8 cellular contexts compared by ENCODE assay signal in genomic region chr5:1801061-1801953, GRCh38. TPM values are rescaled to one million over a fixed set of nuclear protein-coding genes. Genes with fewer than 3 reads are reported as not detected.
A peak's percentile ranks its signal among the peaks of the same experiment; 100 is the strongest.
DNase-seq lines count a peak whose midpoint lies in the region; ATAC-seq and TF ChIP-seq lines count a peak whose summit lies in the region.

Gene NDUFS6, plus strand, starts transcription at chr5:1801407. Its CDS starts 11 bp downstream, at chr5:1801418.

- H3K36me3 Mint-ChIP-seq in WTC11, result peaks cover 55% of the 10 kb centered on the region

- CTCF ChIA-PET in WTC11 (lab: Charles Lee), result interaction anchor here (0.7 to 2.0 kb wide), 6 partner anchors 8 to 156 kb away, joined by 3 to 15 read pairs (median 3); no protein-coding TSS in a partner anchor

- H3K4me1 Mint-ChIP-seq in WTC11, result peaks cover 18% of the 10 kb centered on the region

- TF ChIP-seq CTCF in 22Rv1 (IDR thresholded peaks at IDR 0.05) (peak; percentile 29), WTC11 (IDR thresholded peaks at IDR 0.05) (no peak)

- peak; percentile 68 for DNase-seq in NCI-H2171 (lab: John Stamatoyannopoulos, UW)
- DNase-seq in WTC11 (ENCODE audit: low spot score), result peak; percentile 80
- peak in 59 of 61 donors; percentile 16 to 88 (median 70) for DNase-seq in caudate nucleus (lab: John Stamatoyannopoulos, UW)
- peak; percentile 56 for DNase-seq in iris pigment epithelial cell (ENCODE audit: low read depth)
- DNase-seq in stimulated activated CD4-positive, alpha-beta T cell treated with anti-CD3 and anti-CD28 coated beads, Interleukin-12 subunit alpha, Interleukin-12 subunit beta, amount 100 ng/mL, for 24 hours (ENCODE audit: low read depth in 2 of 2), result peak; percentile 60 to 69

- ATAC-seq in GM18519 (IDR thresholded peaks at IDR 0.05; ENCODE audit: low FRiP score, unreplicated experiment) (peak; percentile 37), HG03045 (IDR thresholded peaks at IDR 0.05; ENCODE audit: unreplicated experiment) (peak; percentile 54), WTC11 (peak; percentile 60)

- no peaks in the 10 kb centered on the region for H3K9me3 Mint-ChIP-seq in WTC11

- H3K27ac ChIP-seq in 22Rv1, result peak within 1 kb of the TSS; percentile 84
- peak within 1 kb of the TSS; percentile 91 for H3K27ac ChIP-seq in caudate nucleus (ENCODE audit: low read depth, low read length)

- H3K27me3 Mint-ChIP-seq in WTC11 (ENCODE audit: low read depth), result no peaks in the 10 kb centered on the region

- H3K4me3 Mint-ChIP-seq in WTC11, result peak within 1 kb of the TSS; percentile 99

- peak within 1 kb of the TSS; percentile 100 for H3K27ac Mint-ChIP-seq in WTC11

- POLR2A ChIA-PET in WTC11 (lab: Charles Lee), result interaction anchor here (0.6 to 1.2 kb wide), 3 partner anchors 26 to 86 kb away, joined by 3 to 4 read pairs (median 3); no protein-coding TSS in a partner anchor

TF ChIP-seq in WTC11, 78 proteins besides CTCF, POLR2A, EP300 and RAD21 (continues in another document):
- TF ChIP-seq KAT7 (CRISPR knock-in tag; IDR thresholded peaks at IDR 0.05; ENCODE audit: borderline replicate concordance) (peak; percentile 98), CDX4 (CRISPR knock-in tag; IDR thresholded peaks at IDR 0.05; ENCODE audit: borderline replicate concordance) (no peak), IRF1 (CRISPR knock-in tag; IDR thresholded peaks at IDR 0.05) (no peak), ZNF416 (CRISPR knock-in tag; IDR thresholded peaks at IDR 0.05) (no peak), SOX15 (CRISPR knock-in tag; IDR thresholded peaks at IDR 0.05) (no peak), OVOL2 (CRISPR knock-in tag; IDR thresholded peaks at IDR 0.05; ENCODE audit: borderline replicate concordance) (no peak), TP53 (CRISPR knock-in tag; IDR thresholded peaks at IDR 0.05) (no peak), ATF6 (CRISPR knock-in tag; IDR thresholded peaks at IDR 0.05) (no peak), NFYB (CRISPR knock-in tag; conservative IDR thresholded peaks at IDR 0.05; ENCODE audit: low read depth) (no peak), AFF4 (CRISPR knock-in tag; IDR thresholded peaks at IDR 0.05; ENCODE audit: borderline replicate concordance) (0 out of 2 replicates have a peak, but pooled peaks have one; percentile 32), FOXJ3 (CRISPR knock-in tag; IDR thresholded peaks at IDR 0.05; ENCODE audit: borderline replicate concordance) (no peak), AR (CRISPR knock-in tag; IDR thresholded peaks at IDR 0.05) (no peak), ZNF219 (CRISPR knock-in tag; IDR thresholded peaks at IDR 0.05; ENCODE audit: borderline replicate concordance) (no peak), ZSCAN18 (CRISPR knock-in tag; IDR thresholded peaks at IDR 0.05) (no peak), GABPB1 (CRISPR knock-in tag; IDR thresholded peaks at IDR 0.05) (peak; percentile 51)

RNA-seq across cellular contexts. Expression of gene NDUFS6, which starts in this region (rescaled TPM):
- 75.8 to 84.3 TPM (median 77.4 TPM) in 3 replicates for total RNA-seq in WTC11 (2021)

Comparison
In these comparisons a context has a peak if more than half of its experiments do, and no peak if none do; other contexts are left out.
1. Peak in every context shown above with its lines: DNase-seq, ATAC-seq and H3K27ac ChIP-seq.